ENCODE assay signal across 20 cellular contexts in genomic region chr12:40156031-40156764, GRCh38. TPM values are rescaled to one million over a fixed set of nuclear protein-coding genes. Genes with fewer than 3 reads are reported as not detected.
DNase-seq lines count a peak whose midpoint lies in the region; ATAC-seq and TF ChIP-seq lines count a peak whose summit lies in the region.
"Had no signal": no experiment of that assay in that cellular context is flagged by ENCODE, and none has a peak within 500 bp of the region (broad histone marks: within the 10 kb centered on the region; RNA-seq: fewer than 3 reads in every experiment).

No MANE protein-coding gene starts in this region.

- no peak for TF ChIP-seq POLR2A in heart left ventricle (IDR thresholded peaks at IDR 0.05)

- H3K36me3 ChIP-seq in parathyroid adenoma (ENCODE audit: control insufficient read depth, insufficient read depth, low read length) (no peaks in the 10 kb centered on the region), heart left ventricle (no peaks in the 10 kb centered on the region)
- H3K36me3 ChIP-seq: esophagus squamous epithelium, prostate gland had no signal

- H3K4me3 Mint-ChIP-seq in activated CD4-positive, alpha-beta T cell treated with anti-CD3 and anti-CD28 coated beads, Interleukin-2, amount 10 ng/mL, durations not matched to agents 7 days and 5 days: no peak overlapping the region
- H3K4me3 Mint-ChIP-seq: natural killer cell treated with Interleukin-12 subunit alpha and Interleukin-12 subunit beta and Interleukin-15 and Interleukin-18, amount 100 ng/mL, for 72 hours had no signal

- ATAC-seq in GM19463 (IDR thresholded peaks at IDR 0.05; ENCODE audit: unreplicated experiment): peak; percentile 25
- ATAC-seq in heart left ventricle: no peak
- ATAC-seq: natural killer cell treated with Interleukin-12 subunit alpha and Interleukin-12 subunit beta and Interleukin-15 and Interleukin-18, amount 100 ng/mL, for 72 hours had no signal

- peaks cover 49% of the 10 kb centered on the region for H3K27me3 Mint-ChIP-seq in activated CD4-positive, alpha-beta T cell treated with anti-CD3 and anti-CD28 coated beads, Interleukin-2, amount 10 ng/mL, durations not matched to agents 7 days and 5 days

- H3K27me3 ChIP-seq in parathyroid adenoma (ENCODE audit: control insufficient read depth, insufficient read depth, low read length) (no peaks in the 10 kb centered on the region), heart left ventricle (no peaks in the 10 kb centered on the region)
- H3K27me3 ChIP-seq: esophagus squamous epithelium had no signal

- H3K27ac ChIP-seq in parathyroid adenoma (peak overlapping the region; percentile 57), heart left ventricle (no peak overlapping the region)
- H3K27ac ChIP-seq: prostate gland had no signal

- TF ChIP-seq CTCF in parathyroid adenoma (IDR thresholded peaks at IDR 0.05) (no peak), heart left ventricle (IDR thresholded peaks at IDR 0.05) (no peak)

- H3K9me3 Mint-ChIP-seq in activated CD4-positive, alpha-beta T cell treated with anti-CD3 and anti-CD28 coated beads, Interleukin-2, amount 10 ng/mL, durations not matched to agents 7 days and 5 days: peaks cover 5% of the 10 kb centered on the region
- H3K9me3 Mint-ChIP-seq: natural killer cell treated with Interleukin-12 subunit alpha and Interleukin-12 subunit beta and Interleukin-15 and Interleukin-18, amount 100 ng/mL, for 72 hours had no signal

- 61 to 85% (median 65%) methylated on average over 5 of the region's 5 CpGs for WGBS in heart left ventricle, 4 donors

- DNase-seq in NCI-H2171 (lab: John Stamatoyannopoulos, UW): peak; percentile 85
- peak; percentile 16 for DNase-seq in fibroblast of peridontal ligament (ENCODE audit: extremely low read depth)
- DNase-seq in heart left ventricle: no peak
- DNase-seq in KG1 (lab: John Stamatoyannopoulos, UW): no peak
- DNase-seq in SHP77 (lab: John Stamatoyannopoulos, UW): no peak
- no peak for DNase-seq in activated CD4-positive, alpha-beta T cell treated with anti-CD3 and anti-CD28 coated beads, Interleukin-2, amount 10 ng/mL, durations not matched to agents 7 days and 5 days
- DNase-seq: activated CD4-positive, alpha-beta T cell treated with anti-CD3 and anti-CD28 coated beads for 48 hours; amniotic stem cell; Caco-2; central memory CD4-positive, alpha-beta T cell; esophagus squamous epithelium; mammary epithelial cell; NCI-H1417 treated with DMSO at 0.1 percent for 48 hours; NCI-H526 treated with DMSO at 0.1 percent for 48 hours; small intestine; stimulated activated CD4-positive, alpha-beta T cell treated with anti-CD3 and anti-CD28 coated beads, Interleukin-4, amount 100 ng/mL, for 1 hour had no signal

- intact Hi-C loops in heart left ventricle (cut with DNase I): loop anchor here in 6 of 10 donors (5.0 to 10.0 kb wide), 3 partner anchors 66 to 159 kb away; partner anchors contain the start of gene LRRK2 (in 2 of the 6)

- H3K4me1 ChIP-seq in parathyroid adenoma: peaks cover 27% of the 10 kb centered on the region
- peaks cover 0 to 11% (median 0%) of the 10 kb centered on the region in 12 donors for H3K4me1 ChIP-seq in heart left ventricle
- H3K4me1 ChIP-seq: Caco-2, prostate gland had no signal

- peaks cover 2% of the 10 kb centered on the region for H3K4me1 Mint-ChIP-seq in activated CD4-positive, alpha-beta T cell treated with anti-CD3 and anti-CD28 coated beads, Interleukin-2, amount 10 ng/mL, durations not matched to agents 7 days and 5 days

- no peaks in the 10 kb centered on the region for H3K79me2 ChIP-seq in parathyroid adenoma

- no peak overlapping the region for H3K27ac Mint-ChIP-seq in activated CD4-positive, alpha-beta T cell treated with anti-CD3 and anti-CD28 coated beads, Interleukin-2, amount 10 ng/mL, durations not matched to agents 7 days and 5 days
- H3K27ac Mint-ChIP-seq: natural killer cell treated with Interleukin-12 subunit alpha and Interleukin-12 subunit beta and Interleukin-15 and Interleukin-18, amount 100 ng/mL, for 72 hours had no signal

- H2AFZ ChIP-seq in parathyroid adenoma: peak overlapping the region; percentile 50

- H3K4me2 ChIP-seq in parathyroid adenoma (ENCODE audit: low read length): no peak overlapping the region

- H3K4me3 ChIP-seq in parathyroid adenoma (ENCODE audit: low read depth, low read length): no peak overlapping the region
- H3K4me3 ChIP-seq in heart left ventricle: no peak overlapping the region
- H3K4me3 ChIP-seq: esophagus squamous epithelium, prostate gland had no signal

- CTCF ChIA-PET in activated CD4-positive, alpha-beta T cell treated with anti-CD3 and anti-CD28 coated beads, Interleukin-2, amount 10 ng/mL, durations not matched to agents 7 days and 5 days (lab: Charles Lee): no interaction called here

- H3K9ac ChIP-seq in parathyroid adenoma: no peak overlapping the region

- no peaks in the 10 kb centered on the region for H3K36me3 Mint-ChIP-seq in activated CD4-positive, alpha-beta T cell treated with anti-CD3 and anti-CD28 coated beads, Interleukin-2, amount 10 ng/mL, durations not matched to agents 7 days and 5 days (ENCODE audit: low read depth)
- H3K36me3 Mint-ChIP-seq: natural killer cell treated with Interleukin-12 subunit alpha and Interleukin-12 subunit beta and Interleukin-15 and Interleukin-18, amount 100 ng/mL, for 72 hours had no signal

- POLR2A ChIA-PET in activated CD4-positive, alpha-beta T cell treated with anti-CD3 and anti-CD28 coated beads, Interleukin-2, amount 10 ng/mL, durations not matched to agents 7 days and 5 days (lab: Charles Lee): no interaction called here

- H3K9me3 ChIP-seq in parathyroid adenoma (ENCODE audit: control insufficient read depth, low read length) (no peaks in the 10 kb centered on the region), heart left ventricle (no peaks in the 10 kb centered on the region)
- H3K9me3 ChIP-seq: Caco-2, esophagus squamous epithelium, prostate gland had no signal

RNA-seq across cellular contexts. Expression of gene SLC2A13, which starts 50.3 kb away (rescaled TPM):
- 10 to 100 TPM in 3 of 9 donors, 1 to 10 TPM in 6; 5.8 to 17.6 (median 10.0) TPM for total RNA-seq in heart left ventricle
- polyA plus RNA-seq in heart left ventricle: 1 to 10 TPM; 1.9 to 3.9 TPM
- 1 to 10 TPM; 2.2 to 2.5 TPM for total RNA-seq in activated CD4-positive, alpha-beta T cell treated with anti-CD3 and anti-CD28 coated beads, Interleukin-2, amount 10 ng/mL, durations not matched to agents 7 days and 5 days

Comparison
In these comparisons a context has a peak if more than half of its experiments do, and no peak if none do; other contexts are left out.
1. DNase-seq: peak in NCI-H2171 (single experiment) and fibroblast of peridontal ligament (single experiment); none in heart left ventricle (0 of 5), KG1 (single experiment), SHP77 (0 of 2) and activated CD4-positive, alpha-beta T cell treated with anti-CD3 and anti-CD28 coated beads, Interleukin-2, amount 10 ng/mL, durations not matched to agents 7 days and 5 days (single experiment).